ENCODE assay signal across 8 cellular contexts in genomic region chr4:47485047-47485692, GRCh38. TPM values are rescaled to one million over a fixed set of nuclear protein-coding genes. Genes with fewer than 3 reads are reported as not detected.
A peak's percentile ranks its signal among the peaks of the same experiment; 100 is the strongest.
DNase-seq lines count a peak whose midpoint lies in the region; FAIRE-seq and TF ChIP-seq lines count a peak whose summit lies in the region.

TSS of gene ATP10D (plus strand) at chr4:47485275. CDS start at chr4:47512541, 27,266 bp downstream.

- H2BK12ac ChIP-seq in H9 (ENCODE audit: insufficient read length, low read depth, low read length) (no peak within 1 kb of the TSS), neuronal stem cell (ENCODE audit: low read length) (no peak within 1 kb of the TSS)

- peak; percentile 3 for FAIRE-seq in frontal cortex (lab: Jason Lieb, UNC)

- no peak within 1 kb of the TSS for H4K91ac ChIP-seq in H9 (ENCODE audit: insufficient read length, low read depth, low read length)
- no peak within 1 kb of the TSS for H4K91ac ChIP-seq in neuronal stem cell (ENCODE audit: low read depth, low read length, poor library complexity)

- no peak within 1 kb of the TSS for H2BK20ac ChIP-seq in H9 (ENCODE audit: low read depth, low read length, poor library complexity, severe bottlenecking)

- peak; percentile 75 for DNase-seq in GDM1 (lab: John Stamatoyannopoulos, UW)
- DNase-seq in H9, result peak; percentile 96
- DNase-seq in M059J (ENCODE audit: low read depth), result peak; percentile 91
- DNase-seq in SJSA1 (ENCODE audit: low read depth in 1 of 2, low spot score in 2 of 2), result peak; percentile 87 to 89
- peak; percentile 84 for DNase-seq in activated naive CD4-positive, alpha-beta T cell treated with anti-CD3 and anti-CD28 coated beads, Interleukin-2, amount 10 ng/mL, durations not matched to agents 7 days and 5 days
- DNase-seq in frontal cortex (ENCODE audit: low spot score in 2 of 2), result peak; percentile 57 to 78
- DNase-seq in neuronal stem cell (ENCODE audit: low spot score), result peak; percentile 80

- peak within 1 kb of the TSS; percentile 72 for H3K4me2 ChIP-seq in H9 (ENCODE audit: insufficient read depth, insufficient read length, low read length)
- peak within 1 kb of the TSS; percentile 56 for H3K4me2 ChIP-seq in neuronal stem cell (ENCODE audit: insufficient read depth, low read length, poor library complexity, severe bottlenecking)

- no peak within 1 kb of the TSS for H3K56ac ChIP-seq in H9 (ENCODE audit: insufficient read length, low read depth, low read length)

- no peak within 1 kb of the TSS for H4K8ac ChIP-seq in H9 (replicated peaks; ENCODE audit: insufficient read length, low read depth, low read length)
- H4K8ac ChIP-seq in neuronal stem cell (ENCODE audit: low read depth, low read length), result no peak within 1 kb of the TSS

- H3K36me3 Mint-ChIP-seq in H9 (ENCODE audit: insufficient read depth in 1 of 3, low read depth in 3 of 3), result no peaks in the 10 kb centered on the region
- no peaks in the 10 kb centered on the region for H3K36me3 Mint-ChIP-seq in activated naive CD4-positive, alpha-beta T cell treated with anti-CD3 and anti-CD28 coated beads, Interleukin-2, amount 10 ng/mL, durations not matched to agents 7 days and 5 days

- H2AFZ ChIP-seq in H9 (ENCODE audit: low read length) (peak within 1 kb of the TSS; percentile 65), neuronal stem cell (ENCODE audit: low read length) (peak within 1 kb of the TSS; percentile 95)

- H2AK5ac ChIP-seq in H9 (ENCODE audit: insufficient read length, low read length), result no peak within 1 kb of the TSS
- H2AK5ac ChIP-seq in neuronal stem cell (ENCODE audit: low read depth, low read length), result no peak within 1 kb of the TSS

- H3K9ac ChIP-seq in H9 (ENCODE audit: extremely low read depth, insufficient read length, low read length) (peak within 1 kb of the TSS; percentile 75), neuronal stem cell (ENCODE audit: low read depth, low read length, poor library complexity) (peak within 1 kb of the TSS; percentile 65), subcutaneous abdominal adipose tissue (ENCODE audit: low read length in 5 of 5) (peak within 1 kb of the TSS; percentile 54 to 91 (median 83))

- H3K14ac ChIP-seq in H9 (ENCODE audit: insufficient read depth, low read length) (0 out of 2 replicates have a peak within 1 kb of the TSS, but pooled peaks have one; percentile 59), neuronal stem cell (ENCODE audit: low read length) (no peak within 1 kb of the TSS)

- WGBS in H9 (ENCODE audit: extremely low coverage, insufficient read length, low lambda C conversion rate), result no CpG with 5 or more reads among the region's 34 CpGs
- WGBS in neuronal stem cell (ENCODE audit: extremely low coverage in 2 of 2, insufficient read length in 2 of 2, insufficient replicate concordance in 1 of 2), 2 donors, result no CpG with 5 or more reads among the region's 34 CpGs

- H3K79me1 ChIP-seq in H9 (ENCODE audit: insufficient read depth, low read depth, low read length, poor library complexity, severe bottlenecking) (no peaks in the 10 kb centered on the region), neuronal stem cell (ENCODE audit: low read depth, low read length) (no peaks in the 10 kb centered on the region)

- peak within 1 kb of the TSS; percentile 66 to 93 (median 91); a peak in 5 of 7 replicates for H3K27ac Mint-ChIP-seq in H9
- H3K27ac Mint-ChIP-seq in activated naive CD4-positive, alpha-beta T cell treated with anti-CD3 and anti-CD28 coated beads, Interleukin-2, amount 10 ng/mL, durations not matched to agents 7 days and 5 days, result peak within 1 kb of the TSS; percentile 80

- H2BK120ac ChIP-seq in H9 (ENCODE audit: low read depth, low read length, poor library complexity, severe bottlenecking) (no peak within 1 kb of the TSS), neuronal stem cell (ENCODE audit: low read depth, low read length) (no peak within 1 kb of the TSS)

- peaks cover 7% of the 10 kb centered on the region for H3K23me2 ChIP-seq in H9 (ENCODE audit: insufficient read length, low read depth, low read length, poor library complexity, severe bottlenecking)

- H3K27me3 Mint-ChIP-seq in H9 (ENCODE audit: low read depth), result peaks cover 12% of the 10 kb centered on the region
- H3K27me3 Mint-ChIP-seq in activated naive CD4-positive, alpha-beta T cell treated with anti-CD3 and anti-CD28 coated beads, Interleukin-2, amount 10 ng/mL, durations not matched to agents 7 days and 5 days, result peaks cover 6% of the 10 kb centered on the region

- H3K27ac ChIP-seq in H9 (ENCODE audit: insufficient read length, low read depth, low read length) (no peak within 1 kb of the TSS), SJSA1 (peak within 1 kb of the TSS; percentile 78), neuronal stem cell (replicated peaks; ENCODE audit: low read length) (peak within 1 kb of the TSS; percentile 20), subcutaneous abdominal adipose tissue (ENCODE audit: low read depth, low read length) (peak within 1 kb of the TSS; percentile 89)

- TF ChIP-seq CTCF in H9 (conservative IDR thresholded peaks at IDR 0.05), result no peak

- H3K23ac ChIP-seq in H9 (ENCODE audit: insufficient read length, low read depth, low read length) (no peak within 1 kb of the TSS), neuronal stem cell (ENCODE audit: low read depth, low read length, poor library complexity) (no peak within 1 kb of the TSS)

- H4K5ac ChIP-seq in H9 (ENCODE audit: insufficient read length, low read depth, low read length), result no peak within 1 kb of the TSS

- H3K27me3 ChIP-seq in H9 (ENCODE audit: insufficient read depth, low read length) (no peaks in the 10 kb centered on the region; the same call in 1 of the 2 replicates), SJSA1 (replicated peaks) (no peaks in the 10 kb centered on the region), neuronal stem cell (ENCODE audit: control insufficient read depth in 3 of 3, insufficient read depth in 3 of 3, low read depth in 1 of 3, low read length in 3 of 3) (peaks cover 0 to 11% (median 0%) of the 10 kb centered on the region in 3 experiments), subcutaneous abdominal adipose tissue (ENCODE audit: control insufficient read depth in 5 of 5, insufficient read depth in 4 of 5, low read length in 5 of 5) (no peaks in the 10 kb centered on the region)

- H3K4me1 ChIP-seq in H9 (ENCODE audit: insufficient read depth, low read length), result no peaks in the 10 kb centered on the region
- no peaks in the 10 kb centered on the region; the same call in 1 of the 2 replicates for H3K4me1 ChIP-seq in SJSA1 (replicated peaks)
- peaks cover 2 to 4% of the 10 kb centered on the region in 2 donors for H3K4me1 ChIP-seq in neuronal stem cell (ENCODE audit: control insufficient read depth in 2 of 2, insufficient read depth in 1 of 2, low read depth in 1 of 2, low read length in 2 of 2)
- peaks cover 0 to 18% (median 15%) of the 10 kb centered on the region in 5 donors for H3K4me1 ChIP-seq in subcutaneous abdominal adipose tissue (ENCODE audit: control insufficient read depth in 5 of 5, insufficient read depth in 5 of 5, low read length in 5 of 5)

- H4K20me1 ChIP-seq in H9 (ENCODE audit: control insufficient read depth, insufficient read depth, insufficient read length), result no peaks in the 10 kb centered on the region

- peaks cover 8 to 16% of the 10 kb centered on the region in 2 experiments for H3K4me1 Mint-ChIP-seq in H9
- peaks cover 25% of the 10 kb centered on the region for H3K4me1 Mint-ChIP-seq in activated naive CD4-positive, alpha-beta T cell treated with anti-CD3 and anti-CD28 coated beads, Interleukin-2, amount 10 ng/mL, durations not matched to agents 7 days and 5 days

- H3K4me3 ChIP-seq in SJSA1, result peak within 1 kb of the TSS; percentile 52
- H3K4me3 ChIP-seq in neuronal stem cell (ENCODE audit: low read length in 2 of 2), result peak within 1 kb of the TSS; percentile 58 to 76
- H3K4me3 ChIP-seq in subcutaneous abdominal adipose tissue (ENCODE audit: low read depth in 1 of 5, low read length in 5 of 5), result peak within 1 kb of the TSS; percentile 77 to 97 (median 82)

- no peak within 1 kb of the TSS for H3T11ph ChIP-seq in H9 (ENCODE audit: low read length)

- H2BK15ac ChIP-seq in H9 (ENCODE audit: low read depth, low read length) (no peak within 1 kb of the TSS), neuronal stem cell (ENCODE audit: low read length) (no peak within 1 kb of the TSS)

- peaks cover 0 to 6% of the 10 kb centered on the region in 2 experiments; a peak in 2 of 5 replicates for H3K9me3 Mint-ChIP-seq in H9
- no peaks in the 10 kb centered on the region for H3K9me3 Mint-ChIP-seq in activated naive CD4-positive, alpha-beta T cell treated with anti-CD3 and anti-CD28 coated beads, Interleukin-2, amount 10 ng/mL, durations not matched to agents 7 days and 5 days

- H3K18ac ChIP-seq in H9 (ENCODE audit: insufficient read length, low read depth, low read length) (no peak within 1 kb of the TSS), neuronal stem cell (ENCODE audit: low read length) (peak within 1 kb of the TSS; percentile 23)

- CTCF ChIA-PET in activated naive CD4-positive, alpha-beta T cell treated with anti-CD3 and anti-CD28 coated beads, Interleukin-2, amount 10 ng/mL, durations not matched to agents 7 days and 5 days (lab: Charles Lee), result interaction anchor here (1.0 to 1.5 kb wide), 3 partner anchors 8 to 25 kb away, joined by 4 to 5 read pairs (median 4); partner anchors contain the start of gene COMMD8

- H3K79me2 ChIP-seq in H9 (ENCODE audit: insufficient read depth, low read length), result no peaks in the 10 kb centered on the region

- H3K9me3 ChIP-seq in H9 (ENCODE audit: control insufficient read depth, low read depth, low read length) (no peaks in the 10 kb centered on the region), SJSA1 (replicated peaks) (no peaks in the 10 kb centered on the region), neuronal stem cell (replicated peaks in 1 of 2; ENCODE audit: control insufficient read depth in 2 of 2, insufficient read depth in 1 of 2, low read depth in 1 of 2, low read length in 2 of 2) (peaks cover 1 to 6% of the 10 kb centered on the region in 2 donors), subcutaneous abdominal adipose tissue (ENCODE audit: control insufficient read depth in 5 of 5, low read length in 5 of 5) (peaks cover 0 to 4% (median 0%) of the 10 kb centered on the region in 5 donors)

- H3K36me3 ChIP-seq in SJSA1 (no peaks in the 10 kb centered on the region; the same call in 1 of the 2 replicates), neuronal stem cell (replicated peaks in 1 of 2; ENCODE audit: control insufficient read depth in 2 of 2, insufficient read depth in 2 of 2, low read length in 2 of 2) (no peaks in the 10 kb centered on the region), subcutaneous abdominal adipose tissue (ENCODE audit: control insufficient read depth in 5 of 5, insufficient read depth in 5 of 5, low read length in 5 of 5) (peaks cover 0 to 2% (median 0%) of the 10 kb centered on the region in 5 donors)

- peak within 1 kb of the TSS; percentile 91 to 92 for H3K4me3 Mint-ChIP-seq in H9
- peak within 1 kb of the TSS; percentile 94 for H3K4me3 Mint-ChIP-seq in activated naive CD4-positive, alpha-beta T cell treated with anti-CD3 and anti-CD28 coated beads, Interleukin-2, amount 10 ng/mL, durations not matched to agents 7 days and 5 days

- no peak within 1 kb of the TSS for H2BK5ac ChIP-seq in H9 (ENCODE audit: insufficient read length, low read length)
- no peak within 1 kb of the TSS for H2BK5ac ChIP-seq in neuronal stem cell (ENCODE audit: low read length)

- H3K4ac ChIP-seq in H9 (ENCODE audit: low read depth, low read length), result no peak within 1 kb of the TSS
- no peak within 1 kb of the TSS for H3K4ac ChIP-seq in neuronal stem cell (ENCODE audit: low read length)

RNA-seq across cellular contexts. Expression of gene ATP10D, which starts in this region (rescaled TPM):
- 3.8 and 3.9 TPM in 2 replicates for total RNA-seq in H9 (2021)
- total RNA-seq in M059J (2014; rRNA removed; shearing (Covaris generic)), result 26.4 and 44.5 TPM in 2 replicates
- total RNA-seq in SJSA1 (2014; rRNA removed; shearing (Covaris generic)), result 12.1 and 40.5 TPM in 2 replicates
- total RNA-seq in frontal cortex, result 7.7 TPM
- polyA plus RNA-seq in neuronal stem cell (2013, experiment 1 of 2), result 3.0 TPM
- polyA plus RNA-seq in neuronal stem cell (2013, experiment 2 of 2), result 4.0 TPM
